ENCODE assay signal across 13 cellular contexts in the genomic region with DNA sequence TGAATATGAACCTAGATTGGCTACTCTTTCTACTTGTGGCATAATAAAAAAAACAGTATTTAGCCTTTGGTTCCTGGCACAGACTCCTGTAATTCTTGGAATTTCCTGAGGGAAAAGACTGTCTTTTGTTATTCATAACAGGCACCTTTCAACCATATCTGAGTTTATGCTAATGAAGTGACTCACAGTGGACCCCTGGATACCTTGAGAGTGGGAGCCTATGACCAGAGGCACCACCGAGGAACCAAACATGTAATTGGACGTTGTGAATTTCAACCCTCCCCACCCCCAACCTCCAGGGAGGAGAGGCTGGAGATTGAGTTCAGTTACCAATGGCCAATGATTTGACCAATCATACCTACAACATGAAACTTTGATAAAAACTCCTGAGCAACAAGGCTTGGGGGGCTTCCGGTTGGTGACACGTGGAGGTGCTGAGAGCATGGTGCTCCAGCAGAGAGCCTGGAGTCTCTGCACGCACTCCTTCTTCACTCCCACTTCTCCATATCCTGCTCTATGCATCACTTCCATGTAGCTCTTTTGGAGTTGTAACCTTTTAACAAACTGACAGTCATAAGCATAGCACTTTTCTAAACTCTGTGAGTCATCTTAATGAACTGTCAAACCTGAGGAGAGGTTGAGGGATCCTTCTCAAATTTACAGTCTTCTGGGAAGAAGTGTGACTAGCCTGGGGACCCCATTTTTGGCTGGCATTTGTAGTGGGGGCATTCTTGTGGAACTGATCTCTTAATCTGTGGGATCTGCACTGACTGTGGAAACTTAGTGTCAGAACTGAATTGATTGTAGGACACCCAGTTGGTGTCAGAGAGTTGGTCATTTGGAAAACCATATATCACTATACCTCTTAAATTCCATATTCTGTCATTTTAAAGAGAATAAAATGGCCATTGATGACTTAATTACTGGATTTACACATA. TPM values are rescaled to one million over a fixed set of nuclear protein-coding genes. Genes with fewer than 3 reads are reported as not detected.
DNase-seq lines count a peak whose midpoint lies in the region; ATAC-seq and TF ChIP-seq lines count a peak whose summit lies in the region.
"Had no signal": no experiment of that assay in that cellular context is flagged by ENCODE, and none has a peak within 500 bp of the region (broad histone marks: within the 10 kb centered on the region; RNA-seq: fewer than 3 reads in every experiment).

No MANE protein-coding gene starts in this region.

- H3K27ac ChIP-seq in heart right ventricle (peak overlapping the region in 6 of 10 donors; percentile 9 to 72 (median 36)), breast epithelium (peak overlapping the region; percentile 40 to 83)

- H3K27ac Mint-ChIP-seq in endothelial cell (ENCODE audit: unreplicated experiment), result no peak overlapping the region
- H3K27ac Mint-ChIP-seq: activated B cell treated with CpG ODN at 0.5 μM for 24 hours had no signal

- intact Hi-C loops in heart right ventricle (cut with DNase I), result loop anchor here in 1 of 10 donors (10.0 kb wide), 1 partner anchor 49 kb away; a partner anchor contains a TSS
- intact Hi-C loops in left ventricle myocardium superior (cut with micrococcal nuclease), result no loop called here
- intact Hi-C loops in breast epithelium (cut with DNase I; ENCODE audit: low total_unique reads), result no loop called here

- H3K4me1 Mint-ChIP-seq in endothelial cell (ENCODE audit: unreplicated experiment), result peaks cover 34% of the 10 kb centered on the region

- H3K4me3 ChIP-seq in heart right ventricle (no peak overlapping the region), breast epithelium (no peak overlapping the region)
- H3K4me3 ChIP-seq: skin epidermis had no signal

- peaks cover 0 to 58% (median 37%) of the 10 kb centered on the region in 9 donors for H3K4me1 ChIP-seq in heart right ventricle
- no peaks in the 10 kb centered on the region for H3K4me1 ChIP-seq in breast epithelium

- H3K4me3 Mint-ChIP-seq in endothelial cell (ENCODE audit: unreplicated experiment), result no peak overlapping the region
- H3K4me3 Mint-ChIP-seq: activated B cell treated with CpG ODN at 0.5 μM for 24 hours had no signal

- no peaks in the 10 kb centered on the region for H3K9me3 Mint-ChIP-seq in endothelial cell (ENCODE audit: unreplicated experiment)

- WGBS in heart right ventricle, 2 donors, result 71 to 84% methylated on average over 5 of the region's 5 CpGs

- no peak for TF ChIP-seq CTCF in heart right ventricle (IDR thresholded peaks at IDR 0.05)
- TF ChIP-seq CTCF in breast epithelium (IDR thresholded peaks at IDR 0.05), result no peak
- TF ChIP-seq CTCF in GM10266 (IDR thresholded peaks at IDR 0.05; ENCODE audit: control insufficient read depth, insufficient read depth, low read depth, missing control alignments), result no peak
- no peak for TF ChIP-seq CTCF in endothelial cell (IDR thresholded peaks at IDR 0.05; ENCODE audit: unreplicated experiment)

- H3K9me3 ChIP-seq in heart right ventricle (no peaks in the 10 kb centered on the region), breast epithelium (no peaks in the 10 kb centered on the region)

- H3K27me3 Mint-ChIP-seq in endothelial cell (ENCODE audit: unreplicated experiment), result no peaks in the 10 kb centered on the region

- TF ChIP-seq POLR2A in breast epithelium (IDR thresholded peaks at IDR 0.05), result no peak

- H3K27me3 ChIP-seq in heart right ventricle, result no peaks in the 10 kb centered on the region
- H3K27me3 ChIP-seq in breast epithelium, result no peaks in the 10 kb centered on the region

- H3K36me3 ChIP-seq in heart right ventricle (peaks cover 0 to 100% (median 22%) of the 10 kb centered on the region in 9 donors), breast epithelium (no peaks in the 10 kb centered on the region)

- ATAC-seq in heart right ventricle (peak in 3 of 8 donors; percentile 27 to 44 (median 43)), left ventricle myocardium superior (no peak), GM18907 (IDR thresholded peaks at IDR 0.05; ENCODE audit: unreplicated experiment) (no peak)

- DNase-seq in heart right ventricle (no peak), left ventricle myocardium superior (no peak), breast epithelium (ENCODE audit: low spot score in 2 of 2) (no peak), iPS-NIHi11 (ENCODE audit: low spot score) (peak; percentile 32), NCI-H1694 treated with DMSO at 0.1 percent for 48 hours (lab: John Stamatoyannopoulos, UW) (no peak), GM10266 (ENCODE audit: extremely low spot score) (no peak), endothelial cell (ENCODE audit: low spot score) (no peak)
- DNase-seq: activated B cell treated with CpG ODN at 0.5 μM for 24 hours; activated T-cell treated with anti-CD3 and anti-CD28 coated beads, Interleukin-2, amount 50 U/mL, for 48 hours; central memory CD4-positive, alpha-beta T cell; DMS53 had no signal

- no peaks in the 10 kb centered on the region for H3K36me3 Mint-ChIP-seq in endothelial cell (ENCODE audit: low read depth, unreplicated experiment)

RNA-seq across cellular contexts. Expression of a gene that starts 48.6 kb away (rescaled TPM):
- total RNA-seq in heart right ventricle (100 to 1,000 TPM in 1 of 10 donors, 10 to 100 TPM in 9; 35.4 to 103 (median 82.5) TPM), left ventricle myocardium superior (50.6 TPM), breast epithelium (100 to 1,000 TPM in 2 of 3 donors, 10 to 100 TPM in 1; 54.0 to 142 (median 129) TPM), endothelial cell (ENCODE audit: unreplicated experiment) (23.9 TPM)
- 10 to 100 TPM; 23.7 to 92.5 TPM for polyA plus RNA-seq in heart right ventricle
- total RNA-seq: activated B cell treated with CpG ODN at 0.5 μM for 24 hours had no signal
